1 cellular context compared by ENCODE assay signal in the genomic region with DNA sequence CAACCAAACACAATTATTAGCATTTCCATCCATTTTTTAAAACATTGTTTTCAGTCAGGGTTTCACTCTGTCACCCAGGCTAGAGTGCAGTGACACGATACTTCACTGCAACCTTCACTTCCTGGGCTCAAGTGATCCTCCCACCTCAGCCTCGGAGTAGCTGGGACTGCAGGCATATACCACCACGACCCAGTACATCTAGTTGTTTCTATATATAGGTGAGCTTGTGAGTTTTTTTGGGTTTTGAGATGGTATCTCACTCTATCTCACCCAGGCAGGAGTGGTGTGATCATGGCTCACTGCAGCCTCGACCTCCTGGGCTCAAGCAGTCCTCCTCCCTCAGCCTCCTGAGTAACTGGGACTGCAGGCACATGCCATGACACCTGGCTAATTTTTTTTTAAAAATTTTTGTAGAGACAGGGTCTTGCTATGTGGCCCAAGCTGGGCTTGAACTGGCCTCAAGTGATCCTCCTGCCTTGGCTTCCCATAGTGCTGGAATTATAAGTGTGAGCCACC.
TF ChIP-seq lines count a peak whose summit lies in the region.

No MANE protein-coding gene starts in this region.

TF ChIP-seq in liver, 16 proteins besides CTCF, POLR2A, EP300 and RAD21:
- no peak for TF ChIP-seq HNF4A (conservative IDR thresholded peaks at IDR 0.05)
- no peak for TF ChIP-seq REST (IDR thresholded peaks at IDR 0.05)
- TF ChIP-seq GABPA (IDR thresholded peaks at IDR 0.05 in 1 of 2, conservative IDR thresholded peaks at IDR 0.05 in 1 of 2), result no peak
TF ChIP-seq in liver: peak in this region for 0.
